Comparison of ENCODE assay signal across 38 cellular contexts in genomic region chr11:21402274-21402673, GRCh38.
"Had no signal": no experiment of that assay in that cellular context is flagged by ENCODE, and none has a peak within 500 bp of the region (broad histone marks: within the 10 kb centered on the region; RNA-seq: fewer than 3 reads in every experiment).

No MANE protein-coding gene starts in this region.

- DNase-seq: activated B cell treated with CpG ODN at 0.5 μM for 24 hours; activated CD4-positive, alpha-beta memory T cell treated with anti-CD3 and anti-CD28 coated beads for 36 hours; activated CD4-positive, alpha-beta T cell treated with anti-CD3 and anti-CD28 coated beads for 4 hours; activated CD4-positive, alpha-beta T cell treated with anti-CD3 and anti-CD28 coated beads, Interleukin-2, amount 10 ng/mL, durations not matched to agents 24 days and 14 days; activated CD4-positive, alpha-beta T cell treated with anti-CD3 and anti-CD28 coated beads, Interleukin-2, amount 50 U/mL, for 1 hour; activated CD4-positive, alpha-beta T cell treated with anti-CD3 and anti-CD28 coated beads, Interleukin-2, amount 50 U/mL, for 4 hours; activated CD4-positive, CD25-positive, alpha-beta regulatory T cell treated with anti-CD3 and anti-CD28 coated beads, Interleukin-2, amount 50 U/mL, for 72 hours; activated CD8-positive, alpha-beta memory T cell treated with anti-CD3 and anti-CD28 coated beads for 24 hours; activated CD8-positive, alpha-beta memory T cell treated with anti-CD3 and anti-CD28 coated beads, Interleukin-2, amount 10 ng/mL, durations not matched to agents 7 days and 5 days; activated CD8-positive, alpha-beta memory T cell treated with anti-CD3 and anti-CD28 coated beads, Interleukin-2, amount 50 U/mL, for 48 hours; activated CD8-positive, alpha-beta T cell treated with anti-CD3 and anti-CD28 coated beads, Interleukin-2, amount 10 ng/mL, durations not matched to agents 7 days and 5 days; activated effector memory CD4-positive, alpha-beta T cell treated with Interleukin-2 at 50 U/mL for 16 hours; activated gamma-delta T cell; activated naive CD4-positive, alpha-beta T cell treated with anti-CD3 and anti-CD28 coated beads, Interleukin-2, amount 10 ng/mL, durations not matched to agents 7 days and 5 days; activated naive CD4-positive, alpha-beta T cell treated with Interleukin-2 at 50 U/mL for 16 hours; activated naive CD8-positive, alpha-beta T cell treated with anti-CD3 and anti-CD28 coated beads, Interleukin-2, amount 10 ng/mL, durations not matched to agents 7 days and 5 days; activated naive CD8-positive, alpha-beta T cell treated with anti-CD3 and anti-CD28 coated beads, Interleukin-2, amount 50 U/mL, for 24 hours; activated T-cell treated with anti-CD3 and anti-CD28 coated beads, Interleukin-2, amount 50 U/mL, for 24 hours; activated T-cell treated with anti-CD3 and anti-CD28 coated beads, Interleukin-2, amount 50 U/mL, for 48 hours; amygdala; anterior cingulate cortex; caudate nucleus; cerebellar nuclear complex; T-helper 1 cell; T-helper 2 cell; T-helper 9 cell had no signal

- H3K9me3 ChIP-seq: ascending aorta had no signal

- H3K27me3 ChIP-seq: ascending aorta, cardiac muscle cell had no signal

- FAIRE-seq: bronchial epithelial cell, TTC549 had no signal

- H3K4me1 ChIP-seq: ascending aorta had no signal

- ATAC-seq: activated CD8-positive, alpha-beta memory T cell treated with anti-CD3 and anti-CD28 coated beads, Interleukin-2, amount 10 ng/mL, durations not matched to agents 7 days and 5 days; activated CD8-positive, alpha-beta T cell treated with anti-CD3 and anti-CD28 coated beads, Interleukin-2, amount 10 ng/mL, durations not matched to agents 7 days and 5 days; activated naive CD8-positive, alpha-beta T cell treated with anti-CD3 and anti-CD28 coated beads, Interleukin-2, amount 50 U/mL, for 24 hours had no signal

- H3K4me1 Mint-ChIP-seq: activated B cell treated with CpG ODN at 0.5 μM for 24 hours; activated CD4-positive, alpha-beta T cell treated with anti-CD3 and anti-CD28 coated beads, Interleukin-2, amount 10 ng/mL, durations not matched to agents 24 days and 14 days; activated CD8-positive, alpha-beta memory T cell treated with anti-CD3 and anti-CD28 coated beads, Interleukin-2, amount 10 ng/mL, durations not matched to agents 7 days and 5 days; activated naive CD4-positive, alpha-beta T cell treated with anti-CD3 and anti-CD28 coated beads, Interleukin-2, amount 10 ng/mL, durations not matched to agents 7 days and 5 days; activated naive CD4-positive, alpha-beta T cell treated with anti-CD3 and anti-CD28 coated beads, Interleukin-2, amount 50 U/mL, for 24 hours; activated naive CD8-positive, alpha-beta T cell treated with anti-CD3 and anti-CD28 coated beads, Interleukin-2, amount 10 ng/mL, durations not matched to agents 7 days and 5 days; activated naive CD8-positive, alpha-beta T cell treated with anti-CD3 and anti-CD28 coated beads, Interleukin-2, amount 50 U/mL, for 24 hours; brain; central memory CD8-positive, alpha-beta T cell had no signal

- H3K4me3 Mint-ChIP-seq: activated B cell treated with CpG ODN at 0.5 μM for 24 hours; activated CD4-positive, alpha-beta memory T cell treated with anti-CD3 and anti-CD28 coated beads for 36 hours; activated CD4-positive, alpha-beta T cell treated with anti-CD3 and anti-CD28 coated beads, Interleukin-2, amount 10 ng/mL, durations not matched to agents 24 days and 14 days; activated CD8-positive, alpha-beta memory T cell treated with anti-CD3 and anti-CD28 coated beads, Interleukin-2, amount 10 ng/mL, durations not matched to agents 7 days and 5 days; activated CD8-positive, alpha-beta T cell treated with anti-CD3 and anti-CD28 coated beads, Interleukin-2, amount 10 ng/mL, durations not matched to agents 7 days and 5 days; activated naive CD4-positive, alpha-beta T cell treated with anti-CD3 and anti-CD28 coated beads, Interleukin-2, amount 10 ng/mL, durations not matched to agents 7 days and 5 days; activated naive CD4-positive, alpha-beta T cell treated with anti-CD3 and anti-CD28 coated beads, Interleukin-2, amount 50 U/mL, for 24 hours; activated naive CD8-positive, alpha-beta T cell; activated naive CD8-positive, alpha-beta T cell treated with anti-CD3 and anti-CD28 coated beads, Interleukin-2, amount 10 ng/mL, durations not matched to agents 7 days and 5 days; activated naive CD8-positive, alpha-beta T cell treated with anti-CD3 and anti-CD28 coated beads, Interleukin-2, amount 50 U/mL, for 24 hours; activated T-cell treated with anti-CD3 and anti-CD28 coated beads, Interleukin-2, amount 50 U/mL, for 24 hours; brain; central memory CD8-positive, alpha-beta T cell; T-helper 1 cell treated with Interleukin-12 subunit alpha and Interleukin-12 subunit beta and Interleukin-4 antibody, amounts not matched to agents 30 μg/mL and 1 μg/mL, for 36 hours; T-helper 2 cell treated with Interferon-gamma antibody and Interleukin-4, amounts not matched to agents 5 μg/mL and 100 μg/mL, for 36 hours had no signal

- H3K4me3 ChIP-seq: ascending aorta, cardiac muscle cell had no signal

- H3K9me3 Mint-ChIP-seq: activated CD4-positive, alpha-beta T cell treated with anti-CD3 and anti-CD28 coated beads, Interleukin-2, amount 10 ng/mL, durations not matched to agents 24 days and 14 days; activated naive CD8-positive, alpha-beta T cell treated with anti-CD3 and anti-CD28 coated beads, Interleukin-2, amount 50 U/mL, for 24 hours; brain had no signal

- H3K36me3 Mint-ChIP-seq: activated CD4-positive, alpha-beta memory T cell treated with anti-CD3 and anti-CD28 coated beads for 36 hours; activated CD8-positive, alpha-beta memory T cell treated with anti-CD3 and anti-CD28 coated beads, Interleukin-2, amount 10 ng/mL, durations not matched to agents 7 days and 5 days; activated naive CD4-positive, alpha-beta T cell treated with anti-CD3 and anti-CD28 coated beads, Interleukin-2, amount 10 ng/mL, durations not matched to agents 7 days and 5 days; activated naive CD4-positive, alpha-beta T cell treated with anti-CD3 and anti-CD28 coated beads, Interleukin-2, amount 50 U/mL, for 24 hours; activated naive CD8-positive, alpha-beta T cell; activated naive CD8-positive, alpha-beta T cell treated with anti-CD3 and anti-CD28 coated beads, Interleukin-2, amount 10 ng/mL, durations not matched to agents 7 days and 5 days; brain had no signal

- H3K27ac Mint-ChIP-seq: activated B cell treated with CpG ODN at 0.5 μM for 24 hours; activated CD4-positive, alpha-beta memory T cell treated with anti-CD3 and anti-CD28 coated beads for 36 hours; activated CD4-positive, alpha-beta T cell treated with anti-CD3 and anti-CD28 coated beads, Interleukin-2, amount 10 ng/mL, durations not matched to agents 24 days and 14 days; activated CD8-positive, alpha-beta memory T cell treated with anti-CD3 and anti-CD28 coated beads, Interleukin-2, amount 10 ng/mL, durations not matched to agents 7 days and 5 days; activated CD8-positive, alpha-beta T cell treated with anti-CD3 and anti-CD28 coated beads, Interleukin-2, amount 10 ng/mL, durations not matched to agents 7 days and 5 days; activated naive CD4-positive, alpha-beta T cell treated with anti-CD3 and anti-CD28 coated beads, Interleukin-2, amount 10 ng/mL, durations not matched to agents 7 days and 5 days; activated naive CD4-positive, alpha-beta T cell treated with anti-CD3 and anti-CD28 coated beads, Interleukin-2, amount 50 U/mL, for 24 hours; activated naive CD8-positive, alpha-beta T cell; activated naive CD8-positive, alpha-beta T cell treated with anti-CD3 and anti-CD28 coated beads, Interleukin-2, amount 10 ng/mL, durations not matched to agents 7 days and 5 days; activated naive CD8-positive, alpha-beta T cell treated with anti-CD3 and anti-CD28 coated beads, Interleukin-2, amount 50 U/mL, for 24 hours; activated T-cell treated with anti-CD3 and anti-CD28 coated beads, Interleukin-2, amount 50 U/mL, for 24 hours; activated T-helper 2 cell treated with anti-CD3 and anti-CD28 coated beads, Interferon-gamma antibody, Interleukin-2, Interleukin-4, amounts not matched to agents 10 μg/mL and 5 μg/mL and 100 μg/mL, durations not matched to agents 14 hours and 24 hours and 36 hours; brain; T-helper 1 cell treated with Interleukin-12 subunit alpha and Interleukin-12 subunit beta and Interleukin-4 antibody, amounts not matched to agents 30 μg/mL and 1 μg/mL, for 36 hours; T-helper 2 cell treated with Interferon-gamma antibody and Interleukin-4, amounts not matched to agents 5 μg/mL and 100 μg/mL, for 36 hours had no signal

- H3K27me3 Mint-ChIP-seq: activated B cell treated with CpG ODN at 0.5 μM for 24 hours; activated CD4-positive, alpha-beta memory T cell treated with anti-CD3 and anti-CD28 coated beads for 36 hours; activated CD4-positive, alpha-beta T cell treated with anti-CD3 and anti-CD28 coated beads, Interleukin-2, amount 10 ng/mL, durations not matched to agents 24 days and 14 days; activated CD8-positive, alpha-beta memory T cell treated with anti-CD3 and anti-CD28 coated beads, Interleukin-2, amount 10 ng/mL, durations not matched to agents 7 days and 5 days; activated naive CD4-positive, alpha-beta T cell treated with anti-CD3 and anti-CD28 coated beads, Interleukin-2, amount 10 ng/mL, durations not matched to agents 7 days and 5 days; activated naive CD4-positive, alpha-beta T cell treated with anti-CD3 and anti-CD28 coated beads, Interleukin-2, amount 50 U/mL, for 24 hours; activated naive CD8-positive, alpha-beta T cell; activated naive CD8-positive, alpha-beta T cell treated with anti-CD3 and anti-CD28 coated beads, Interleukin-2, amount 10 ng/mL, durations not matched to agents 7 days and 5 days; activated naive CD8-positive, alpha-beta T cell treated with anti-CD3 and anti-CD28 coated beads, Interleukin-2, amount 50 U/mL, for 24 hours; activated T-cell treated with anti-CD3 and anti-CD28 coated beads, Interleukin-2, amount 50 U/mL, for 24 hours; central memory CD8-positive, alpha-beta T cell had no signal

- H3K27ac ChIP-seq: ascending aorta, cardiac muscle cell, VCaP had no signal

- H3K36me3 ChIP-seq: ascending aorta, cardiac muscle cell had no signal
